In genomic region chr16:20040011-20040410, GRCh38 we compare ENCODE assay signal across 39 cellular contexts. TPM values are rescaled to one million over a fixed set of nuclear protein-coding genes. Genes with fewer than 3 reads are reported as not detected.
"Had no signal": no experiment of that assay in that cellular context is flagged by ENCODE, and none has a peak within 500 bp of the region (broad histone marks: within the 10 kb centered on the region; RNA-seq: fewer than 3 reads in every experiment).

No MANE protein-coding gene starts in this region.

- H3K36me3 ChIP-seq: MG63 had no signal

- H3K9me3 ChIP-seq: MG63 had no signal

- H3K4me3 ChIP-seq: MG63 had no signal

- DNase-seq: Karpas-422, Kasumi-1, MG63, MM.1S, MV-4-11, NCI-H1048, NCI-H1092, NCI-H1092 treated with DMSO at 0.1 percent for 48 hours, NCI-H1105, NCI-H1105 treated with DMSO at 0.1 percent for 48 hours, NCI-H1417, NCI-H1417 treated with DMSO at 0.1 percent for 48 hours, NCI-H1436, NCI-H1436 treated with DMSO at 0.1 percent for 48 hours, NCI-H146, NCI-H1694, NCI-H1694 treated with DMSO at 0.1 percent for 48 hours, NCI-H187, NCI-H187 treated with DMSO at 0.1 percent for 48 hours, NCI-H1930, NCI-H2029, NCI-H2029 treated with DMSO at 0.1 percent for 48 hours, NCI-H2081, NCI-H2081 treated with DMSO at 0.1 percent for 48 hours, NCI-H2107, NCI-H2171, NCI-H2171 treated with DMSO at 0.1 percent for 48 hours, NCI-H2227 treated with DMSO at 0.1 percent for 48 hours, NCI-H226, NCI-H345, NCI-H446, NCI-H446 treated with DMSO at 0.1 percent for 48 hours, NCI-H510A, NCI-H510A treated with DMSO at 0.1 percent for 48 hours, NCI-H524 had no signal

RNA-seq across cellular contexts. Expression of gene GPR139, which starts 33.7 kb away (rescaled TPM):
- total RNA-seq: LHCN-M2, M059J, MCF 10A, NCI-H460 had no signal
